Comparison of ENCODE assay signal across 27 cellular contexts in the genomic region with DNA sequence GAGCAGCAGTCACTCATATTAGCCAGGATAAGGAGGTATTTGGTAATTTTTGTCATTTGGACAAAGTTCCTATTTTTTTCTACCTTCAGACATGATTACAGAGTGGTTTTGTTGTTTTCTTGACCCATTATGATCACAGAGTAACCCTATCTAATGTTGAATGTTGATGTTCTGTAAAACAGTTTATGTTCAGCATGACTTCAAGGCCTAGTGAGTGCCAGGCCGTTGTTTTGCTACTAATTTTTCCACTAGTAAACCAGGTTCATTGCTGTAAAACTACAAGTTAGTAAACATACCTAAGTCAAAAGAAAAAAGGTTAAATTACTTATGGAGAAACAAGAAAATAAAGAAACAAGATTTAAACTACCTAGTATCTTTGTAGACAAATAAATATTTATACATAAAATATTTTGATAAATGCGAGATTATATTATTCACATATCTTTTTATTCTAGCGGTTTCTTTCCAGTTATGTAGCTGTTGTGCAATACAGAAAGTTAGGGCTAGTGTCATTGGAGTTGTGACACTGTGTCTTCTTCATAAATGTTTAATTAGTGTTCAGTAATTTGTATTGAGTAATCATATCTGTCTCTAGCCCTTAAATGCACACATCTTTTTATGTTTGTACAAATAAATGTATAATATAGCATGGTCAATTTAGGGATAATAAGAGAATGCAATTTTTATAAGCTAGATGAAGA. TPM values are rescaled to one million over a fixed set of nuclear protein-coding genes. Genes with fewer than 3 reads are reported as not detected.
DNase-seq lines count a peak whose midpoint lies in the region; FAIRE-seq and TF ChIP-seq lines count a peak whose summit lies in the region.
"Had no signal": no experiment of that assay in that cellular context is flagged by ENCODE, and none has a peak within 500 bp of the region (broad histone marks: within the 10 kb centered on the region; RNA-seq: fewer than 3 reads in every experiment).

No MANE protein-coding gene starts in this region.

- FAIRE-seq in islet of Langerhans (lab: Jason Lieb, UNC), result peak; percentile 77
- FAIRE-seq in small intestine (lab: Jason Lieb, UNC), result peak; percentile 53

- H3K4me3 ChIP-seq in NB4 (ENCODE audit: low read depth, low read length) (no peak overlapping the region), small intestine (ENCODE audit: low read depth in 1 of 2, low read length in 2 of 2) (no peak overlapping the region)
- H3K4me3 ChIP-seq: lower lobe of right lung, mucosa of descending colon, neural progenitor cell, suprapubic skin, uterus had no signal

- H3K9me3 ChIP-seq in small intestine (ENCODE audit: control insufficient read depth, low read depth), result no peaks in the 10 kb centered on the region
- H3K9me3 ChIP-seq: lower lobe of right lung, mucosa of descending colon, suprapubic skin, uterus had no signal

- no peak for TF ChIP-seq CTCF in NB4 (IDR thresholded peaks at IDR 0.05; ENCODE audit: low read depth, low read length)

- WGBS in small intestine, 3 donors, result 78 to 82% (median 79%) methylated on average over 3 of the region's 3 CpGs

- no peak for TF ChIP-seq POLR2A in NB4 (IDR thresholded peaks at IDR 0.05; ENCODE audit: extremely low read depth, insufficient read length)

- H3K36me3 ChIP-seq in small intestine (ENCODE audit: control insufficient read depth in 2 of 2, insufficient read depth in 2 of 2, low read length in 2 of 2), result no peaks in the 10 kb centered on the region
- H3K36me3 ChIP-seq: uterus had no signal

- no peaks in the 10 kb centered on the region for H3K27me3 ChIP-seq in small intestine (ENCODE audit: control insufficient read depth in 2 of 2, insufficient read depth in 2 of 2, low read length in 2 of 2)
- H3K27me3 ChIP-seq: neural progenitor cell, suprapubic skin, uterus had no signal

- peaks cover 0 to 6% of the 10 kb centered on the region in 2 donors for H3K4me1 ChIP-seq in small intestine (ENCODE audit: control insufficient read depth in 2 of 2, insufficient read depth in 1 of 2, low read depth in 1 of 2, low read length in 1 of 2)
- H3K4me1 ChIP-seq: neural progenitor cell, suprapubic skin, uterus had no signal

- DNase-seq in SIG-M5 treated with dmso at 0.1 percent for 504 hours (lab: John Stamatoyannopoulos, UW; ENCODE audit: unreplicated experiment) (peak; percentile 30), SIG-M5 (lab: John Stamatoyannopoulos, UW) (no peak), NB4 (ENCODE audit: low read depth) (peak; percentile 50), small intestine (no peak), NCI-H524 (lab: John Stamatoyannopoulos, UW) (no peak), SW 1271 (lab: John Stamatoyannopoulos, UW) (no peak), DMS53 treated with DMSO at 0.1 percent for 48 hours (lab: John Stamatoyannopoulos, UW; ENCODE audit: unreplicated experiment) (no peak)
- DNase-seq: 8988T; activated CD4-positive, alpha-beta memory T cell treated with anti-CD3 and anti-CD28 coated beads, Interleukin-2, amount 10 ng/mL, durations not matched to agents 7 days and 5 days; activated CD4-positive, CD25-positive, alpha-beta regulatory T cell treated with anti-CD3 and anti-CD28 coated beads, Interleukin-2, amount 50 U/mL, for 72 hours; activated CD8-positive, alpha-beta memory T cell treated with anti-CD3 and anti-CD28 coated beads, Interleukin-2, amount 50 U/mL, for 48 hours; activated naive CD4-positive, alpha-beta T cell treated with anti-CD3 and anti-CD28 coated beads, Interleukin-2, amount 10 ng/mL, durations not matched to agents 7 days and 5 days; amygdala; effector CD4-positive, alpha-beta T cell; H7; head of caudate nucleus; lower lobe of right lung; mucosa of descending colon; NCI-H1436; NCI-H82; OCI-M1; posterior cingulate gyrus; stimulated activated CD4-positive, alpha-beta T cell treated with anti-CD3 and anti-CD28 coated beads, Interleukin-4, amount 100 ng/mL, for 4 hours; uterus had no signal

- H3K27ac ChIP-seq in small intestine (ENCODE audit: low read depth in 1 of 2, low read length in 1 of 2), result no peak overlapping the region
- H3K27ac ChIP-seq: lower lobe of right lung, neural progenitor cell, suprapubic skin, uterus had no signal

RNA-seq across cellular contexts. Expression of gene ETNK1, which starts 16.5 kb away (rescaled TPM):
- polyA plus RNA-seq in small intestine, result 10 to 100 TPM; 17.8 to 34.2 (median 20.3) TPM

Comparison
In these comparisons a context has a peak if more than half of its experiments do, and no peak if none do; other contexts are left out.
1. DNase-seq: peak in SIG-M5 treated with dmso at 0.1 percent for 504 hours (single experiment) and NB4 (single experiment); none in SIG-M5 (single experiment), small intestine (single experiment), NCI-H524 (0 of 2), SW 1271 (0 of 2) and DMS53 treated with DMSO at 0.1 percent for 48 hours (single experiment).